ENCODE assay signal across 1 cellular context in genomic region chr6:99868074-99868702, GRCh38.
TF ChIP-seq lines count a peak whose summit lies in the region.

No MANE protein-coding gene starts in this region.

TF ChIP-seq in GM23338, 12 proteins besides CTCF, POLR2A, EP300 and RAD21 (continued from another document):
- TF ChIP-seq, protein P1, sequence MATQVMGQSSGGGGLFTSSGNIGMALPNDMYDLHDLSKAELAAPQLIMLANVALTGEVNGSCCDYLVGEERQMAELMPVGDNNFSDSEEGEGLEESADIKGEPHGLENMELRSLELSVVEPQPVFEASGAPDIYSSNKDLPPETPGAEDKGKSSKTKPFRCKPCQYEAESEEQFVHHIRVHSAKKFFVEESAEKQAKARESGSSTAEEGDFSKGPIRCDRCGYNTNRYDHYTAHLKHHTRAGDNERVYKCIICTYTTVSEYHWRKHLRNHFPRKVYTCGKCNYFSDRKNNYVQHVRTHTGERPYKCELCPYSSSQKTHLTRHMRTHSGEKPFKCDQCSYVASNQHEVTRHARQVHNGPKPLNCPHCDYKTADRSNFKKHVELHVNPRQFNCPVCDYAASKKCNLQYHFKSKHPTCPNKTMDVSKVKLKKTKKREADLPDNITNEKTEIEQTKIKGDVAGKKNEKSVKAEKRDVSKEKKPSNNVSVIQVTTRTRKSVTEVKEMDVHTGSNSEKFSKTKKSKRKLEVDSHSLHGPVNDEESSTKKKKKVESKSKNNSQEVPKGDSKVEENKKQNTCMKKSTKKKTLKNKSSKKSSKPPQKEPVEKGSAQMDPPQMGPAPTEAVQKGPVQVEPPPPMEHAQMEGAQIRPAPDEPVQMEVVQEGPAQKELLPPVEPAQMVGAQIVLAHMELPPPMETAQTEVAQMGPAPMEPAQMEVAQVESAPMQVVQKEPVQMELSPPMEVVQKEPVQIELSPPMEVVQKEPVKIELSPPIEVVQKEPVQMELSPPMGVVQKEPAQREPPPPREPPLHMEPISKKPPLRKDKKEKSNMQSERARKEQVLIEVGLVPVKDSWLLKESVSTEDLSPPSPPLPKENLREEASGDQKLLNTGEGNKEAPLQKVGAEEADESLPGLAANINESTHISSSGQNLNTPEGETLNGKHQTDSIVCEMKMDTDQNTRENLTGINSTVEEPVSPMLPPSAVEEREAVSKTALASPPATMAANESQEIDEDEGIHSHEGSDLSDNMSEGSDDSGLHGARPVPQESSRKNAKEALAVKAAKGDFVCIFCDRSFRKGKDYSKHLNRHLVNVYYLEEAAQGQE (IDR thresholded peaks at IDR 0.05; ENCODE audit: unreplicated experiment), result no peak
- TF ChIP-seq CREB1 (CRISPR knock-in tag; IDR thresholded peaks at IDR 0.05; ENCODE audit: low read depth) (0 out of 2 replicates have a peak, but pooled peaks have one; percentile 14), STAT1 (IDR thresholded peaks at IDR 0.05; ENCODE audit: unreplicated experiment) (no peak)
- TF ChIP-seq, protein P2, sequence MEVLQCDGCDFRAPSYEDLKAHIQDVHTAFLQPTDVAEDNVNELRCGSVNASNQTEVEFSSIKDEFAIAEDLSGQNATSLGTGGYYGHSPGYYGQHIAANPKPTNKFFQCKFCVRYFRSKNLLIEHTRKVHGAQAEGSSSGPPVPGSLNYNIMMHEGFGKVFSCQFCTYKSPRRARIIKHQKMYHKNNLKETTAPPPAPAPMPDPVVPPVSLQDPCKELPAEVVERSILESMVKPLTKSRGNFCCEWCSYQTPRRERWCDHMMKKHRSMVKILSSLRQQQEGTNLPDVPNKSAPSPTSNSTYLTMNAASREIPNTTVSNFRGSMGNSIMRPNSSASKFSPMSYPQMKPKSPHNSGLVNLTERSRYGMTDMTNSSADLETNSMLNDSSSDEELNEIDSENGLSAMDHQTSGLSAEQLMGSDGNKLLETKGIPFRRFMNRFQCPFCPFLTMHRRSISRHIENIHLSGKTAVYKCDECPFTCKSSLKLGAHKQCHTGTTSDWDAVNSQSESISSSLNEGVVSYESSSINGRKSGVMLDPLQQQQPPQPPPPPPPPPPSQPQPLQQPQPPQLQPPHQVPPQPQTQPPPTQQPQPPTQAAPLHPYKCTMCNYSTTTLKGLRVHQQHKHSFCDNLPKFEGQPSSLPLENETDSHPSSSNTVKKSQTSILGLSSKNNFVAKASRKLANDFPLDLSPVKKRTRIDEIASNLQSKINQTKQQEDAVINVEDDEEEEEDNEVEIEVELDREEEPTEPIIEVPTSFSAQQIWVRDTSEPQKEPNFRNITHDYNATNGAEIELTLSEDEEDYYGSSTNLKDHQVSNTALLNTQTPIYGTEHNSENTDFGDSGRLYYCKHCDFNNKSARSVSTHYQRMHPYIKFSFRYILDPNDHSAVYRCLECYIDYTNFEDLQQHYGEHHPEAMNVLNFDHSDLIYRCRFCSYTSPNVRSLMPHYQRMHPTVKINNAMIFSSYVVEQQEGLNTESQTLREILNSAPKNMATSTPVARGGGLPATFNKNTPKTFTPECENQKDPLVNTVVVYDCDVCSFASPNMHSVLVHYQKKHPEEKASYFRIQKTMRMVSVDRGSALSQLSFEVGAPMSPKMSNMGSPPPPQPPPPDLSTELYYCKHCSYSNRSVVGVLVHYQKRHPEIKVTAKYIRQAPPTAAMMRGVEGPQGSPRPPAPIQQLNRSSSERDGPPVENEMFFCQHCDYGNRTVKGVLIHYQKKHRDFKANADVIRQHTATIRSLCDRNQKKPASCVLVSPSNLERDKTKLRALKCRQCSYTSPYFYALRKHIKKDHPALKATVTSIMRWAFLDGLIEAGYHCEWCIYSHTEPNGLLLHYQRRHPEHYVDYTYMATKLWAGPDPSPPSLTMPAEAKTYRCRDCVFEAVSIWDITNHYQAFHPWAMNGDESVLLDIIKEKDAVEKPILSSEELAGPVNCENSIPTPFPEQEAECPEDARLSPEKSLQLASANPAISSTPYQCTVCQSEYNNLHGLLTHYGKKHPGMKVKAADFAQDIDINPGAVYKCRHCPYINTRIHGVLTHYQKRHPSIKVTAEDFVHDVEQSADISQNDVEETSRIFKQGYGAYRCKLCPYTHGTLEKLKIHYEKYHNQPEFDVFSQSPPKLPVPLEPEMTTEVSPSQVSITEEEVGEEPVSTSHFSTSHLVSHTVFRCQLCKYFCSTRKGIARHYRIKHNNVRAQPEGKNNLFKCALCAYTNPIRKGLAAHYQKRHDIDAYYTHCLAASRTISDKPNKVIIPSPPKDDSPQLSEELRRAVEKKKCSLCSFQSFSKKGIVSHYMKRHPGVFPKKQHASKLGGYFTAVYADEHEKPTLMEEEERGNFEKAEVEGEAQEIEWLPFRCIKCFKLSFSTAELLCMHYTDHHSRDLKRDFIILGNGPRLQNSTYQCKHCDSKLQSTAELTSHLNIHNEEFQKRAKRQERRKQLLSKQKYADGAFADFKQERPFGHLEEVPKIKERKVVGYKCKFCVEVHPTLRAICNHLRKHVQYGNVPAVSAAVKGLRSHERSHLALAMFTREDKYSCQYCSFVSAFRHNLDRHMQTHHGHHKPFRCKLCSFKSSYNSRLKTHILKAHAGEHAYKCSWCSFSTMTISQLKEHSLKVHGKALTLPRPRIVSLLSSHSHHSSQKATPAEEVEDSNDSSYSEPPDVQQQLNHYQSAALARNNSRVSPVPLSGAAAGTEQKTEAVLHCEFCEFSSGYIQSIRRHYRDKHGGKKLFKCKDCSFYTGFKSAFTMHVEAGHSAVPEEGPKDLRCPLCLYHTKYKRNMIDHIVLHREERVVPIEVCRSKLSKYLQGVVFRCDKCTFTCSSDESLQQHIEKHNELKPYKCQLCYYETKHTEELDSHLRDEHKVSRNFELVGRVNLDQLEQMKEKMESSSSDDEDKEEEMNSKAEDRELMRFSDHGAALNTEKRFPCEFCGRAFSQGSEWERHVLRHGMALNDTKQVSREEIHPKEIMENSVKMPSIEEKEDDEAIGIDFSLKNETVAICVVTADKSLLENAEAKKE (CRISPR knock-in tag; IDR thresholded peaks at IDR 0.05), result no peak
- TF ChIP-seq, protein P3, sequence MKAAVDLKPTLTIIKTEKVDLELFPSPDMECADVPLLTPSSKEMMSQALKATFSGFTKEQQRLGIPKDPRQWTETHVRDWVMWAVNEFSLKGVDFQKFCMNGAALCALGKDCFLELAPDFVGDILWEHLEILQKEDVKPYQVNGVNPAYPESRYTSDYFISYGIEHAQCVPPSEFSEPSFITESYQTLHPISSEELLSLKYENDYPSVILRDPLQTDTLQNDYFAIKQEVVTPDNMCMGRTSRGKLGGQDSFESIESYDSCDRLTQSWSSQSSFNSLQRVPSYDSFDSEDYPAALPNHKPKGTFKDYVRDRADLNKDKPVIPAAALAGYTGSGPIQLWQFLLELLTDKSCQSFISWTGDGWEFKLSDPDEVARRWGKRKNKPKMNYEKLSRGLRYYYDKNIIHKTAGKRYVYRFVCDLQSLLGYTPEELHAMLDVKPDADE (IDR thresholded peaks at IDR 0.05), result no peak
